In genomic region chr4:8167291-8167690, GRCh38 we compare ENCODE assay signal across 1 cellular context.
TF ChIP-seq lines count a peak whose summit lies in the region.

No MANE protein-coding gene starts in this region.

TF ChIP-seq in K562, 482 proteins besides CTCF, POLR2A, EP300 and RAD21:
- TF ChIP-seq SPI1 (IDR thresholded peaks at IDR 0.05; ENCODE audit: borderline replicate concordance, low read depth, low read length) = peak; percentile 54; the same call in 1 of the 2 replicates
- no peak for TF ChIP-seq ETV6 (IDR thresholded peaks at IDR 0.05; ENCODE audit: borderline replicate concordance in 1 of 2, low read depth in 2 of 2, low read length in 1 of 2)
- no peak for TF ChIP-seq ETV6 (CRISPR knock-in tag; IDR thresholded peaks at IDR 0.05; ENCODE audit: borderline replicate concordance)
